In genomic region chr11:8327761-8328192, GRCh38 we compare ENCODE assay signal across 11 cellular contexts.
DNase-seq lines count a peak whose midpoint lies in the region; ATAC-seq lines count a peak whose summit lies in the region.
"Had no signal": no experiment of that assay in that cellular context is flagged by ENCODE, and none has a peak within 500 bp of the region (broad histone marks: within the 10 kb centered on the region; RNA-seq: fewer than 3 reads in every experiment).

No MANE protein-coding gene starts in this region.

- no peak overlapping the region for H3K4me3 Mint-ChIP-seq in activated T-helper 17 cell treated with anti-CD3 and anti-CD28 coated beads, Interleukin-2, amount 50 U/mL, for 72 hours

- no peak overlapping the region for H3K27ac Mint-ChIP-seq in activated T-helper 17 cell treated with anti-CD3 and anti-CD28 coated beads, Interleukin-2, amount 50 U/mL, for 72 hours

- no peaks in the 10 kb centered on the region for H3K36me3 Mint-ChIP-seq in activated T-helper 17 cell treated with anti-CD3 and anti-CD28 coated beads, Interleukin-2, amount 50 U/mL, for 72 hours (ENCODE audit: low read depth)

- peaks cover 9% of the 10 kb centered on the region for H3K27me3 Mint-ChIP-seq in activated T-helper 17 cell treated with anti-CD3 and anti-CD28 coated beads, Interleukin-2, amount 50 U/mL, for 72 hours

- ATAC-seq in GM18498 (IDR thresholded peaks at IDR 0.05; ENCODE audit: unreplicated experiment): peak; percentile 69
- peak; percentile 81 for ATAC-seq in GM19463 (IDR thresholded peaks at IDR 0.05; ENCODE audit: unreplicated experiment)
- ATAC-seq in HG03060 (IDR thresholded peaks at IDR 0.05; ENCODE audit: low read depth, unreplicated experiment): peak; percentile 50
- peak; percentile 21 for ATAC-seq in activated T-helper 17 cell treated with anti-CD3 and anti-CD28 coated beads, Interleukin-2, amount 50 U/mL, for 72 hours (replicated peaks)

- H3K9me3 Mint-ChIP-seq in activated T-helper 17 cell treated with anti-CD3 and anti-CD28 coated beads, Interleukin-2, amount 50 U/mL, for 72 hours: no peaks in the 10 kb centered on the region

- H3K4me1 Mint-ChIP-seq in activated T-helper 17 cell treated with anti-CD3 and anti-CD28 coated beads, Interleukin-2, amount 50 U/mL, for 72 hours: peaks cover 5% of the 10 kb centered on the region

- no peak for DNase-seq in hippocampal formation (lab: John Stamatoyannopoulos, UW)
- no peak for DNase-seq in NCI-H524 (lab: John Stamatoyannopoulos, UW)
- DNase-seq in activated CD8-positive, alpha-beta memory T cell treated with anti-CD3 and anti-CD28 coated beads, Interleukin-2, amount 50 U/mL, for 4 hours: no peak
- no peak for DNase-seq in NCI-H2081 (lab: John Stamatoyannopoulos, UW)
- DNase-seq: activated effector memory CD4-positive, alpha-beta T cell treated with Interleukin-2 at 50 U/mL for 16 hours; effector CD8-positive, alpha-beta T cell; nucleus accumbens had no signal

Comparison
In these comparisons a context has a peak if more than half of its experiments do, and no peak if none do; other contexts are left out.
1. ATAC-seq: peak in every context shown above with its lines; median percentile 81 in GM19463; 69 in GM18498; 50 in HG03060; 21 in activated T-helper 17 cell treated with anti-CD3 and anti-CD28 coated beads, Interleukin-2, amount 50 U/mL, for 72 hours.